12 cellular contexts compared by ENCODE assay signal in the genomic region with DNA sequence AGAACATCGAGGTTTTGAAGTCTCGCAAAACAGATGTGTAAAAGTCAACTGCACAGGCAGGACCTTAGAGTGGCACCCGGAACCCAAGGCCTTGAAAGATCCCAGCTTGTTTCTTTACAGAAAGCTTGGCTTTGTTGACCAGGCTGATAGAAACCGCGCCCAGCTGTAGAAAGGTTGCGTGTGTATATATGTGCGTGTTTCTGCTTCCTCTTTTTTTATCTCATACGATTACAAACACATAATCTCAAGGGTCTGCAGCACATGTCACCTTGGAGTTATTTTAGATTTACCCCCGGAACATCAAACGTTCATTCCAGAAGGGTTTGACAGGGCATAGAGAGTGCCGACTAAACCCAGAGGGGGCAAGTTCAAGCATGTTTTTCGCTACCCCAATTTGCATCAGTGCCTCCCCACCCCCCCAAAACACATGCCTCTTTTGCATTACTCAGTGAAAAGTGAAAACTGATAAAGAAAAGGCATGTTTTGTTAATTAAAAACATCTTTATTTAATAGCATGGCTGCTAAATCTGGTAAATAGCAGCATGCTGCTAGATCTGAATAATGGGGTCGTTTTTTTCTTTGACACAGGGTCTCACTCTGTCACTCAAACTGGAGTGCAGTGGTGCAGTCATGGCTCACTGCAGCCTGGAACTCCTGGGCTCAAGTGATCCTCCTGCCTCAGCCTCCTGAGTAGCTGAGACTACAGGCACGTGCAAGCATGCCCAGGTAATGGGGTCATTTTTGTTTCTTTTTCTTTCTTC. TPM values are rescaled to one million over a fixed set of nuclear protein-coding genes. Genes with fewer than 3 reads are reported as not detected.
DNase-seq lines count a peak whose midpoint lies in the region; ATAC-seq, FAIRE-seq and TF ChIP-seq lines count a peak whose summit lies in the region.
"Had no signal": no experiment of that assay in that cellular context is flagged by ENCODE, and none has a peak within 500 bp of the region (broad histone marks: within the 10 kb centered on the region; RNA-seq: fewer than 3 reads in every experiment).

No MANE protein-coding gene starts in this region.

- H3K27ac ChIP-seq in small intestine (ENCODE audit: low read depth in 1 of 2, low read length in 1 of 2) = peak overlapping the region in 1 of 2 donors; percentile 56
- no peak overlapping the region for H3K27ac ChIP-seq in sigmoid colon
- H3K27ac ChIP-seq: esophagus muscularis mucosa, VCaP had no signal

- H3K4me3 ChIP-seq in small intestine (ENCODE audit: low read depth in 1 of 2, low read length in 2 of 2) (no peak overlapping the region), sigmoid colon (no peak overlapping the region)
- H3K4me3 ChIP-seq: esophagus muscularis mucosa had no signal

- DNase-seq in GM19238 (ENCODE audit: insufficient read length, low spot score) (peak; percentile 55), RPMI8226 (peak; percentile 86), small intestine (peak; percentile 12), A172 (ENCODE audit: low spot score) (no peak), sigmoid colon (no peak)
- DNase-seq in effector CD8-positive, alpha-beta T cell (lab: John Stamatoyannopoulos, UW) = no peak
- DNase-seq: activated naive CD8-positive, alpha-beta T cell treated with anti-CD3 and anti-CD28 coated beads, Interleukin-2, amount 10 ng/mL, durations not matched to agents 7 days and 5 days; mesenchymal stem cell; stimulated activated CD4-positive, alpha-beta T cell treated with anti-CD3 and anti-CD28 coated beads, Interleukin-2, amount 100 ng/mL, for 24 hours had no signal

- TF ChIP-seq POLR2A in sigmoid colon (IDR thresholded peaks at IDR 0.05) = no peak

- intact Hi-C loops in sigmoid colon (cut with DNase I) = no loop called here

- H3K9me3 ChIP-seq in small intestine (ENCODE audit: control insufficient read depth, low read depth) = no peaks in the 10 kb centered on the region
- no peaks in the 10 kb centered on the region for H3K9me3 ChIP-seq in sigmoid colon
- H3K9me3 ChIP-seq: esophagus muscularis mucosa had no signal

- WGBS in small intestine, 3 donors = 52 to 57% (median 56%) methylated on average over 14 of the region's 14 CpGs
- 24 to 47% methylated on average over 14 of the region's 14 CpGs for WGBS in sigmoid colon, 2 donors

- TF ChIP-seq CTCF in sigmoid colon (IDR thresholded peaks at IDR 0.05) = no peak

- H3K4me1 ChIP-seq in small intestine (ENCODE audit: control insufficient read depth in 2 of 2, insufficient read depth in 1 of 2, low read depth in 1 of 2, low read length in 1 of 2) (no peaks in the 10 kb centered on the region), sigmoid colon (no peaks in the 10 kb centered on the region)

- H3K36me3 ChIP-seq in small intestine (ENCODE audit: control insufficient read depth in 2 of 2, insufficient read depth in 2 of 2, low read length in 2 of 2) (no peaks in the 10 kb centered on the region), sigmoid colon (no peaks in the 10 kb centered on the region)
- H3K36me3 ChIP-seq: esophagus muscularis mucosa had no signal

- no peak for FAIRE-seq in small intestine (lab: Jason Lieb, UNC)

- no peak for TF ChIP-seq EP300 in sigmoid colon (IDR thresholded peaks at IDR 0.05)

- ATAC-seq in HG03066 (IDR thresholded peaks at IDR 0.05; ENCODE audit: low read depth, unreplicated experiment) = peak; percentile 51

- H3K27me3 ChIP-seq in small intestine (ENCODE audit: control insufficient read depth in 2 of 2, insufficient read depth in 2 of 2, low read length in 2 of 2) = no peaks in the 10 kb centered on the region
- no peaks in the 10 kb centered on the region for H3K27me3 ChIP-seq in sigmoid colon
- H3K27me3 ChIP-seq: esophagus muscularis mucosa had no signal

RNA-seq across cellular contexts. Expression of a gene that starts 33.2 kb away (rescaled TPM):
- polyA plus RNA-seq in small intestine = 1 to 10 TPM; 3.4 to 6.4 (median 3.8) TPM
- total RNA-seq in A172 (2014; rRNA removed; shearing (Covaris generic)) = 14.9 and 15.8 TPM in 2 replicates
- total RNA-seq in sigmoid colon = 10 to 100 TPM; 22.8 to 51.0 (median 26.4) TPM
- 10 to 100 TPM in 1 of 3 donors, 1 to 10 TPM in 2; 4.8 to 13.7 (median 4.9) TPM for polyA plus RNA-seq in sigmoid colon

Comparison
In these comparisons a context has a peak if more than half of its experiments do, and no peak if none do; other contexts are left out.
1. DNase-seq: peak in GM19238 (single experiment), RPMI8226 (single experiment) and small intestine (single experiment); none in effector CD8-positive, alpha-beta T cell (single experiment), A172 (single experiment) and sigmoid colon (single experiment).